ENCODE assay signal across 9 cellular contexts in the genomic region with DNA sequence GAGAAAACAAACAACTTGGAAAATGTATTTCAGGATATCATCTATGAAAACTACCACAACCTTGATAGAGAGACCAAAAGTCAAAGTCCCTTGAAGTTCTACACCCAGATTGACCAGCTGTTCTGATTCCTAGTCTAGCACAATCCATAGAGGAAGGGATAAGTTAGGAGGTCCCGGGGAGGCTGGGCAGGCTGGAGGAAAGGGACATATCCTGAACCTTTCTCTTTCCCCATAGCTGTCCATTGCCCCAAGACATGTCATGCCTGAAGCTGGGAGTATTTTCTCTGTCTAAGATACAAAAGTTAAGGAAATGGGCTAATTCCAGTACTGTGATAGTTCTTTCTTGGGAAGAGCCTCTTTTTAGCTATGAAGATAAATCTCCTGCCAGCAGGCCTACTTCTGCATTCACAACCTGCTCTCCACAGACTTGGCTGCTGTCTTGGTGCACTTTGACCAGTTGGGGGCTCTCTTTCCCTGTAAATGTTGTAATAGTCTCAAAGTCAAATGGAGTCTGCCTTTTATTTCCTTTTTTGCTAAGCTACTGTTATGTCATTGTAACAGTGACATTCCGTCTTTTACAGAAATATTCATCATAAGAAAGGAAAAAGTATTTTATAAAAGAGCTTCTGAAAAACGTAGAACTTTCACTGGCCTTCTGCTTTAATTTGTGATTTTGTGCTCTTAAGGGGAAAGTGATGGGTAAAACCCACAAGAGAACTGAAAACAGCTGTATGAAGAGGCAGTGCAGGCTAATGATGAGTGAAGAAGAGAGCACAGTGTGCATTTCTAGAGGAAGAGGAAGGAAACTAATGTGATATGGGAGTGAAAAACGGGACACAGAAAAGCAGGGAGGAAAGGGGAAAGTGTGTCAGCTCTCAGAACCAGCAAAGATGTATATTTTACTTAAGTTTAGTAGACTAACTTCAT. TPM values are rescaled to one million over a fixed set of nuclear protein-coding genes. Genes with fewer than 3 reads are reported as not detected.
A peak's percentile ranks its signal among the peaks of the same experiment; 100 is the strongest.
DNase-seq lines count a peak whose midpoint lies in the region; ATAC-seq and TF ChIP-seq lines count a peak whose summit lies in the region.
"Not testable (repeated sequence)": the region's sequence is repeated elsewhere in the genome, so short reads cannot be mapped to it uniquely, and the experiment has no call there.
"Had no signal": no experiment of that assay in that cellular context is flagged by ENCODE, and none has a peak within 500 bp of the region (broad histone marks: within the 10 kb centered on the region; RNA-seq: fewer than 3 reads in every experiment).

No MANE protein-coding gene starts in this region.

- H3K27ac ChIP-seq in DND-41 (ENCODE audit: low read length); KMS-11; brain microvascular endothelial cell: not testable (repeated sequence)

- intact Hi-C loops in sciatic nerve (cut with DNase I) = not testable (repeated sequence)

- not testable (repeated sequence) for H3K79me2 ChIP-seq in DND-41 (ENCODE audit: insufficient read depth, low read length); KMS-11 (ENCODE audit: insufficient read depth, low read depth)

- not testable (repeated sequence) for H3K4me3 ChIP-seq in DND-41 (ENCODE audit: low read depth in 1 of 2, low read length in 2 of 2); KMS-11 (IDR thresholded peaks at IDR 0.05; ENCODE audit: insufficient read depth, low read depth, low read length); brain microvascular endothelial cell (ENCODE audit: low read depth, low read length)

- not testable (repeated sequence) for H3K27me3 ChIP-seq in DND-41 (ENCODE audit: insufficient read depth, low read length, poor library complexity); KMS-11 (ENCODE audit: insufficient read depth, low read depth); brain microvascular endothelial cell (replicated peaks)

- not testable (repeated sequence) for H3K4me1 ChIP-seq in DND-41 (ENCODE audit: insufficient read depth, low read length); KMS-11 (ENCODE audit: low read depth, poor library complexity, severe bottlenecking)

- TF ChIP-seq CTCF in DND-41 (IDR thresholded peaks at IDR 0.05; ENCODE audit: borderline replicate concordance, extremely low read depth, low read length, poor library complexity, severe bottlenecking) (peak; percentile 68), KMS-11 (conservative IDR thresholded peaks at IDR 0.05; ENCODE audit: low read depth, low read length) (peak; percentile 64), brain microvascular endothelial cell (IDR thresholded peaks at IDR 0.05; ENCODE audit: low read depth, low read length, missing control alignments) (peak; percentile 67)

- ATAC-seq in DND-41 (ENCODE audit: insufficient read depth, low read depth) (peak; percentile 91), GM19372 (IDR thresholded peaks at IDR 0.05; ENCODE audit: low read depth, unreplicated experiment) (peak; percentile 79), HG02852 (IDR thresholded peaks at IDR 0.05; ENCODE audit: unreplicated experiment) (peak; percentile 96), sciatic nerve (peak; percentile 65)

- H3K9me3 ChIP-seq in DND-41 (ENCODE audit: insufficient read depth, low read length, severe bottlenecking) = not testable (repeated sequence)

- not testable (repeated sequence) for H4K20me1 ChIP-seq in DND-41 (ENCODE audit: insufficient read depth, low read length); KMS-11 (ENCODE audit: insufficient read depth)

- H3K4me2 ChIP-seq in DND-41 (ENCODE audit: insufficient read depth, low read length); KMS-11: not testable (repeated sequence)

- in situ Hi-C loops in brain microvascular endothelial cell (cut with HindIII; ENCODE audit: low pct_ligation_motif_present, low sequenced_read_pairs) = not testable (repeated sequence)

- peak; percentile 32 for DNase-seq in DND-41
- peak; percentile 70 for DNase-seq in SKM-1 treated with dmso at 0.1 percent for 144 hours (lab: John Stamatoyannopoulos, UW; ENCODE audit: unreplicated experiment)
- peak; percentile 44 for DNase-seq in brain microvascular endothelial cell
- peak; percentile 1 for DNase-seq in iPS DF 4.7 (ENCODE audit: extremely low read depth, low spot score)
- DNase-seq in sciatic nerve (ENCODE audit: low spot score) = not testable (repeated sequence)

- not testable (repeated sequence) for H3K9ac ChIP-seq in DND-41 (ENCODE audit: low read depth, low read length); KMS-11

- H3K36me3 ChIP-seq in DND-41 (ENCODE audit: insufficient read depth, low read length); KMS-11 (ENCODE audit: insufficient read depth); brain microvascular endothelial cell (replicated peaks): not testable (repeated sequence)

- H2AFZ ChIP-seq in DND-41 (ENCODE audit: low read depth, low read length); KMS-11 (ENCODE audit: low read depth): not testable (repeated sequence)

RNA-seq across cellular contexts. Expression of a gene that starts 4.3 kb away (rescaled TPM):
- total RNA-seq in sciatic nerve = not detected
- total RNA-seq: psoas muscle had no signal

RNA-seq across cellular contexts. Expression of a gene that starts 16.6 kb away (rescaled TPM):
- not detected for total RNA-seq in sciatic nerve
- total RNA-seq: psoas muscle had no signal

RNA-seq across cellular contexts. Expression of a gene that starts 18.9 kb away (rescaled TPM):
- total RNA-seq in sciatic nerve = not detected
- total RNA-seq: psoas muscle had no signal

RNA-seq across cellular contexts. Expression of a gene that starts 23.9 kb away (rescaled TPM):
- not detected for total RNA-seq in sciatic nerve
- total RNA-seq: psoas muscle had no signal

RNA-seq across cellular contexts. Expression of a gene that starts 34.0 kb away (rescaled TPM):
- not detected for total RNA-seq in sciatic nerve
- total RNA-seq: psoas muscle had no signal
